Comparison of ENCODE assay signal across 8 cellular contexts in the genomic region with DNA sequence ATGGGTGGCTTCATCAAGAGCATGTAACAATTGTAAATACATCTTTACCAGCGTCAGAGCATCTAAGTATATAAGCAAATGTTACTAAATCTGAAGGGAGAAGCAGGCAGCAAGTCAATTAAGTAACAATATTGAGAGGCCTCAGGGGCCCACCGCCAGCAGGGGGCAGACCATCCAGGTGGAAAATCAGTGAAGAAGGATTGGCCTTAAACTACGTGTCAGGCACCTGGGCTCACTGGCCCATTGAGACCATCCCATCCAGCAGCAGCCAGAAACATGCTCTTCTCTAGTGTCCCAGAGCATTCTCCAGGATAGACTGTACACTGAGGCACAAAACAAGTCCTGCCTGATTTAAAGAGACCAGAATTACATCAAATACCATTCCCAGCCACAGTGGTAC.
DNase-seq lines count a peak whose midpoint lies in the region; ATAC-seq, FAIRE-seq and TF ChIP-seq lines count a peak whose summit lies in the region.

No MANE protein-coding gene starts in this region.

- H3K27ac ChIP-seq in IMR-90 (ENCODE audit: insufficient read depth, low read length) (no peak overlapping the region), hepatocyte (no peak overlapping the region), stomach (no peak overlapping the region)

- no peaks in the 10 kb centered on the region for H3K9me2 ChIP-seq in hepatocyte (replicated peaks; ENCODE audit: insufficient read depth)

- no peak for TF ChIP-seq EP300 in stomach (IDR thresholded peaks at IDR 0.05)

- no peak overlapping the region for H2BK120ac ChIP-seq in IMR-90 (ENCODE audit: low read depth, low read length)

- peak; percentile 64 for DNase-seq in activated CD4-positive, alpha-beta T cell treated with anti-CD3 and anti-CD28 coated beads for 48 hours
- no peak for DNase-seq in activated CD4-positive, alpha-beta T cell treated with anti-CD3 and anti-CD28 coated beads, Interleukin-2, amount 50 U/mL, for 4 hours
- no peak for DNase-seq in IMR-90
- peak; percentile 75 for DNase-seq in activated CD8-positive, alpha-beta memory T cell treated with anti-CD3 and anti-CD28 coated beads, Interleukin-2, amount 50 U/mL, for 48 hours
- DNase-seq in hepatocyte (ENCODE audit: low spot score), result peak; percentile 61
- peak; percentile 60 for DNase-seq in stomach
- DNase-seq in RCC 7860 (ENCODE audit: low spot score), result no peak

- in situ Hi-C loops in IMR-90 (cut with MboI; ENCODE audit: low sequenced_read_pairs), result loop anchor here (10.0 kb wide), 1 partner anchor 690 kb away; no protein-coding TSS in a partner anchor

- no peak overlapping the region for H2AK9ac ChIP-seq in IMR-90 (replicated peaks; ENCODE audit: low read depth, low read length, poor library complexity)

- H3K36me3 ChIP-seq in IMR-90 (ENCODE audit: control insufficient read depth, insufficient read depth, low read length) (no peaks in the 10 kb centered on the region), hepatocyte (replicated peaks; ENCODE audit: insufficient read depth, low read depth) (no peaks in the 10 kb centered on the region), stomach (no peaks in the 10 kb centered on the region)

- no TSS peak for BruUV-seq in IMR-90 (replicated peaks; lab: Mats Ljungman, UMichigan)

- no peak overlapping the region for H2AK5ac ChIP-seq in IMR-90 (ENCODE audit: low read depth, low read length)

- H4K5ac ChIP-seq in IMR-90 (ENCODE audit: low read depth, low read length), result no peak overlapping the region

- peak; percentile 28; the same call in 1 of the 2 replicates for TF ChIP-seq RAD21 in IMR-90 (IDR thresholded peaks at IDR 0.05; ENCODE audit: low read length)

- intact Hi-C loops in IMR-90 (cut with micrococcal nuclease) (no loop called here), stomach (cut with DNase I; ENCODE audit: low total_unique reads) (loop anchor here (10.0 kb wide), 1 partner anchor 690 kb away; no protein-coding TSS in a partner anchor)

- no peak overlapping the region for H4K8ac ChIP-seq in IMR-90 (ENCODE audit: low read depth in 2 of 2, low read length in 2 of 2)

- no peak for FAIRE-seq in RCC 7860 (lab: Jason Lieb, UNC)

- no peak overlapping the region for H3K14ac ChIP-seq in IMR-90 (replicated peaks; ENCODE audit: low read depth, low read length)

- no peaks in the 10 kb centered on the region for H3K9me1 ChIP-seq in IMR-90 (ENCODE audit: insufficient read depth, low read length)

- dilution Hi-C loops in IMR-90 (cut with HindIII; ENCODE audit: low sequenced_read_pairs, unreplicated experiment), result no loop called here

- H3K23ac ChIP-seq in IMR-90 (ENCODE audit: low read depth, low read length), result no peak overlapping the region

- H3K9ac ChIP-seq in IMR-90 (ENCODE audit: low read depth, low read length), result no peak overlapping the region

- WGBS in IMR-90 (ENCODE audit: extremely low coverage in 2 of 2, insufficient read length in 1 of 2), 2 experiments, result no CpG with 5 or more reads among the region's 3 CpGs
- 27% methylated on average over 3 of the region's 3 CpGs for WGBS in hepatocyte (ENCODE audit: low lambda C conversion rate, missing lambda C conversion rate)
- 22 to 35% (median 31%) methylated on average over 3 of the region's 3 CpGs for WGBS in stomach, 5 donors

- TF ChIP-seq POLR2A in IMR-90 (IDR thresholded peaks at IDR 0.05; ENCODE audit: low read depth, low read length), result no peak
- no peak for TF ChIP-seq POLR2A in stomach (IDR thresholded peaks at IDR 0.05)

- no peak overlapping the region for H3K4ac ChIP-seq in IMR-90 (ENCODE audit: low read depth, low read length)

- no peak overlapping the region for H3K4me3 ChIP-seq in IMR-90 (ENCODE audit: insufficient read depth, low read depth, low read length)
- no peak overlapping the region for H3K4me3 ChIP-seq in hepatocyte
- H3K4me3 ChIP-seq in stomach, result no peak overlapping the region

- CTCF ChIA-PET in IMR-90 (lab: Yijun Ruan, JAX), result no interaction called here

- no peak overlapping the region for H3K56ac ChIP-seq in IMR-90 (ENCODE audit: extremely low read depth, insufficient read depth, low read length)

- H3K27me3 ChIP-seq in IMR-90 (ENCODE audit: control insufficient read depth, insufficient read depth, low read length) (no peaks in the 10 kb centered on the region), hepatocyte (no peaks in the 10 kb centered on the region), stomach (no peaks in the 10 kb centered on the region)

- H4K20me1 ChIP-seq in IMR-90 (ENCODE audit: insufficient read depth, low read length) (no peaks in the 10 kb centered on the region), hepatocyte (ENCODE audit: insufficient read depth, poor library complexity, severe bottlenecking) (no peaks in the 10 kb centered on the region)

- H2BK5ac ChIP-seq in IMR-90 (ENCODE audit: low read depth, low read length, poor library complexity, severe bottlenecking), result no peak overlapping the region

- no peak overlapping the region for H3K18ac ChIP-seq in IMR-90 (ENCODE audit: low read depth, low read length)

- no peak overlapping the region for H2BK15ac ChIP-seq in IMR-90 (ENCODE audit: low read depth, low read length)

- peak; percentile 41 for TF ChIP-seq CTCF in IMR-90 (conservative IDR thresholded peaks at IDR 0.05; ENCODE audit: low read depth, low read length)
- TF ChIP-seq CTCF in hepatocyte (IDR thresholded peaks at IDR 0.05; ENCODE audit: poor library complexity), result peak; percentile 49
- TF ChIP-seq CTCF in stomach (IDR thresholded peaks at IDR 0.05), result peak in 5 of 7 experiments; percentile 31 to 61 (median 40)

- POLR2A ChIA-PET in IMR-90 (lab: Charles Lee; ENCODE audit: unreplicated experiment), result no interaction called here

- H3K4me1 ChIP-seq in IMR-90 (ENCODE audit: control insufficient read depth, insufficient read depth, low read length), result no peaks in the 10 kb centered on the region
- peaks cover 14% of the 10 kb centered on the region for H3K4me1 ChIP-seq in hepatocyte (ENCODE audit: insufficient read depth)
- no peaks in the 10 kb centered on the region for H3K4me1 ChIP-seq in stomach

- H2AFZ ChIP-seq in IMR-90 (replicated peaks; ENCODE audit: low read length, poor library complexity) (no peak overlapping the region), hepatocyte (no peak overlapping the region)

- no peak overlapping the region for H4K91ac ChIP-seq in IMR-90 (ENCODE audit: insufficient read depth, low read depth, low read length)

- no peaks in the 10 kb centered on the region for H3K79me1 ChIP-seq in IMR-90 (ENCODE audit: low read depth in 1 of 2, low read length in 2 of 2)

- H3K4me2 ChIP-seq in IMR-90 (ENCODE audit: low read depth, low read length) (no peak overlapping the region), hepatocyte (no peak overlapping the region)

- peaks cover 8% of the 10 kb centered on the region; the same call in 1 of the 2 replicates for H3K9me3 ChIP-seq in IMR-90 (ENCODE audit: control insufficient read depth, insufficient read depth, low read length)
- H3K9me3 ChIP-seq in hepatocyte (ENCODE audit: low read depth), result no peaks in the 10 kb centered on the region
- no peaks in the 10 kb centered on the region for H3K9me3 ChIP-seq in stomach

- no peak for ATAC-seq in IMR-90 (ENCODE audit: low read depth)
- no peak for ATAC-seq in HG03342 (IDR thresholded peaks at IDR 0.05; ENCODE audit: unreplicated experiment)

- no peak overlapping the region for H2BK20ac ChIP-seq in IMR-90 (ENCODE audit: low read depth, low read length)

- H3K79me2 ChIP-seq in hepatocyte, result no peaks in the 10 kb centered on the region

TF ChIP-seq in IMR-90, 13 proteins besides CTCF, POLR2A, EP300 and RAD21:
- no peak for TF ChIP-seq CHD1 (IDR thresholded peaks at IDR 0.05; ENCODE audit: low read depth, low read length)
- no peak for TF ChIP-seq NFE2L2 (IDR thresholded peaks at IDR 0.05; ENCODE audit: low read depth, low read length)
- TF ChIP-seq BHLHE40 (IDR thresholded peaks at IDR 0.05; ENCODE audit: low read depth, low read length), result no peak
- TF ChIP-seq, protein P1, sequence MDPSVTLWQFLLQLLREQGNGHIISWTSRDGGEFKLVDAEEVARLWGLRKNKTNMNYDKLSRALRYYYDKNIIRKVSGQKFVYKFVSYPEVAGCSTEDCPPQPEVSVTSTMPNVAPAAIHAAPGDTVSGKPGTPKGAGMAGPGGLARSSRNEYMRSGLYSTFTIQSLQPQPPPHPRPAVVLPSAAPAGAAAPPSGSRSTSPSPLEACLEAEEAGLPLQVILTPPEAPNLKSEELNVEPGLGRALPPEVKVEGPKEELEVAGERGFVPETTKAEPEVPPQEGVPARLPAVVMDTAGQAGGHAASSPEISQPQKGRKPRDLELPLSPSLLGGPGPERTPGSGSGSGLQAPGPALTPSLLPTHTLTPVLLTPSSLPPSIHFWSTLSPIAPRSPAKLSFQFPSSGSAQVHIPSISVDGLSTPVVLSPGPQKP (IDR thresholded peaks at IDR 0.05; ENCODE audit: borderline replicate concordance, low read depth, low read length), result no peak
- peak; percentile 26; the same call in 1 of the 2 replicates for TF ChIP-seq SMC3 (IDR thresholded peaks at IDR 0.05; ENCODE audit: low read depth, low read length)
TF ChIP-seq in IMR-90: peak in this region for 1.

Comparison
In these comparisons a context has a peak if more than half of its experiments do, and no peak if none do; other contexts are left out.
1. DNase-seq: peak in activated CD4-positive, alpha-beta T cell treated with anti-CD3 and anti-CD28 coated beads for 48 hours (single experiment), activated CD8-positive, alpha-beta memory T cell treated with anti-CD3 and anti-CD28 coated beads, Interleukin-2, amount 50 U/mL, for 48 hours (single experiment), hepatocyte (single experiment) and stomach (single experiment); none in activated CD4-positive, alpha-beta T cell treated with anti-CD3 and anti-CD28 coated beads, Interleukin-2, amount 50 U/mL, for 4 hours (0 of 2), IMR-90 (single experiment) and RCC 7860 (single experiment).
2. Peak in every context shown above with its lines, with median percentiles within 50 percentile points of each other: CTCF ChIP-seq.